In the genomic region with DNA sequence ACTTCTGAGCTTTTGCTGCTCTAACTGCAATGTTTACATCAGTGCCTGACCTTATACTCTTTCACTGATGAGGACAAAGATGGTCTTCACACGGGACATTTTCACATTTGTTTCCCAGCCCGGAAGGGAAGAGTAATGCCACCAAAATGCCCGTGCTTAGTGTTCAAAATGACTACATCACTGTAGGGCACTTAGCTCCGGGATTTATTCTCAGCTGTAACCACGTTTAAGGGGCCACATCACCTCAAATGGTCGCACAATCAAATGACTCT, we compare ENCODE assay signal across 8 cellular contexts. TPM values are rescaled to one million over a fixed set of nuclear protein-coding genes. Genes with fewer than 3 reads are reported as not detected.
A peak's percentile ranks its signal among the peaks of the same experiment; 100 is the strongest.
DNase-seq lines count a peak whose midpoint lies in the region; ATAC-seq, FAIRE-seq and TF ChIP-seq lines count a peak whose summit lies in the region.

No MANE protein-coding gene starts in this region.

- no peak for ATAC-seq in SK-N-SH treated with all-trans-retinoic acid at 6 μM for 48 hours
- ATAC-seq in GM18907 (IDR thresholded peaks at IDR 0.05; ENCODE audit: unreplicated experiment), result no peak
- ATAC-seq in GM19035 (IDR thresholded peaks at IDR 0.05; ENCODE audit: unreplicated experiment), result no peak

- H3K4me1 Mint-ChIP-seq in activated T-helper 2 cell treated with anti-CD3 and anti-CD28 coated beads, Interferon-gamma antibody, Interleukin-2, Interleukin-4, amounts not matched to agents 10 μg/mL and 5 μg/mL and 100 μg/mL, durations not matched to agents 14 hours and 24 hours and 36 hours (ENCODE audit: low read depth), result peaks cover 47% of the 10 kb centered on the region

- WGBS in SK-N-SH (ENCODE audit: low lambda C conversion rate), result 15% methylated on average over 6 of the region's 6 CpGs

- H3F3A ChIP-seq in SK-N-SH (replicated peaks; ENCODE audit: insufficient read depth), result peaks cover 52% of the 10 kb centered on the region

- DNase-seq in SK-N-SH (no peak), keratinocyte (ENCODE audit: low read depth, low spot score) (no peak), superior temporal gyrus (ENCODE audit: extremely low spot score) (peak; percentile 69), H4 (ENCODE audit: low spot score) (no peak)
- no peak for DNase-seq in activated T-helper 2 cell treated with anti-CD3 and anti-CD28 coated beads, Interferon-gamma antibody, Interleukin-2, Interleukin-4, amounts not matched to agents 10 μg/mL and 5 μg/mL and 100 μg/mL, durations not matched to agents 14 hours and 24 hours and 36 hours (ENCODE audit: low spot score)

- H3K4me1 ChIP-seq in SK-N-SH (ENCODE audit: control insufficient read depth in 1 of 2, insufficient read depth in 2 of 2, low read depth in 1 of 2, low read length in 1 of 2) (peaks cover 14 to 55% of the 10 kb centered on the region in 2 experiments), keratinocyte (ENCODE audit: control insufficient read depth, extremely low read depth, insufficient read depth, low read length) (peaks cover 52% of the 10 kb centered on the region)

- peak overlapping the region; percentile 70 for H3K4me3 Mint-ChIP-seq in activated T-helper 2 cell treated with anti-CD3 and anti-CD28 coated beads, Interferon-gamma antibody, Interleukin-2, Interleukin-4, amounts not matched to agents 10 μg/mL and 5 μg/mL and 100 μg/mL, durations not matched to agents 14 hours and 24 hours and 36 hours (ENCODE audit: low read depth)

- intact Hi-C loops in activated T-helper 2 cell treated with anti-CD3 and anti-CD28 coated beads, Interferon-gamma antibody, Interleukin-2, Interleukin-4, amounts not matched to agents 10 μg/mL and 5 μg/mL and 100 μg/mL, durations not matched to agents 14 hours and 24 hours and 36 hours (cut with micrococcal nuclease), result loop anchor here (2.0 to 5.0 kb wide), 3 partner anchors 100 to 1672 kb away; partner anchors contain the start of genes APOLD1 and HEBP1

- H3K36me3 Mint-ChIP-seq in activated T-helper 2 cell treated with anti-CD3 and anti-CD28 coated beads, Interferon-gamma antibody, Interleukin-2, Interleukin-4, amounts not matched to agents 10 μg/mL and 5 μg/mL and 100 μg/mL, durations not matched to agents 14 hours and 24 hours and 36 hours (ENCODE audit: low read depth), result no peaks in the 10 kb centered on the region

- CTCF ChIA-PET in SK-N-SH (lab: Yijun Ruan, JAX), result interaction anchor here (0.6 to 5.5 kb wide), 4 partner anchors 56 to 156 kb away, joined by 3 to 47 read pairs (median 4); partner anchors contain the start of gene FAM234B

- H3K27ac ChIP-seq in SK-N-SH (ENCODE audit: low read depth in 2 of 2, low read length in 1 of 2) (peak overlapping the region; percentile 71 to 100), keratinocyte (ENCODE audit: control insufficient read depth, insufficient read depth, low read length) (peak overlapping the region; percentile 99)

- H3K4me3 ChIP-seq in SK-N-SH (ENCODE audit: low read depth in 2 of 2, low read length in 1 of 2) (peak overlapping the region; percentile 55 to 58), keratinocyte (ENCODE audit: control insufficient read depth in 2 of 3, extremely low read depth in 1 of 3, insufficient read depth in 2 of 3, low read depth in 1 of 3, low read length in 3 of 3) (peak overlapping the region; percentile 2 to 48 (median 6))

- no peak for TF ChIP-seq RAD21 in SK-N-SH (IDR thresholded peaks at IDR 0.05; ENCODE audit: low read length)

- peak; percentile 62 for FAIRE-seq in keratinocyte (lab: Jason Lieb, UNC)

- peaks cover 0 to 3% of the 10 kb centered on the region in 2 experiments for H3K36me3 ChIP-seq in SK-N-SH (replicated peaks in 1 of 2; ENCODE audit: control insufficient read depth in 1 of 2, insufficient read depth in 2 of 2, low read length in 1 of 2)
- no peaks in the 10 kb centered on the region for H3K36me3 ChIP-seq in keratinocyte (ENCODE audit: control insufficient read depth in 2 of 2, extremely low read depth in 1 of 2, insufficient read depth in 2 of 2, low read length in 2 of 2)

- no peaks in the 10 kb centered on the region for H3K9me1 ChIP-seq in keratinocyte (ENCODE audit: control insufficient read depth, extremely low read depth, insufficient read depth, low read length)

- peaks cover 2% of the 10 kb centered on the region for H3K27me3 Mint-ChIP-seq in activated T-helper 2 cell treated with anti-CD3 and anti-CD28 coated beads, Interferon-gamma antibody, Interleukin-2, Interleukin-4, amounts not matched to agents 10 μg/mL and 5 μg/mL and 100 μg/mL, durations not matched to agents 14 hours and 24 hours and 36 hours (ENCODE audit: low read depth)

- H3K27me3 ChIP-seq in SK-N-SH (ENCODE audit: insufficient read depth) (no peaks in the 10 kb centered on the region), keratinocyte (ENCODE audit: control insufficient read depth, extremely low read depth, insufficient read depth, low read length) (no peaks in the 10 kb centered on the region)

- H4K20me1 ChIP-seq in SK-N-SH (ENCODE audit: insufficient read depth) (no peaks in the 10 kb centered on the region), keratinocyte (ENCODE audit: control insufficient read depth, extremely low read depth, insufficient read depth, low read length) (no peaks in the 10 kb centered on the region)

- peak overlapping the region; percentile 57; the same call in 1 of the 2 replicates for H2AFZ ChIP-seq in SK-N-SH (ENCODE audit: low read depth)
- H2AFZ ChIP-seq in keratinocyte (ENCODE audit: control insufficient read depth, low read length), result peak overlapping the region; percentile 1

- no peaks in the 10 kb centered on the region for H3K9me3 ChIP-seq in SK-N-SH
- no peaks in the 10 kb centered on the region for H3K9me3 ChIP-seq in keratinocyte (ENCODE audit: control insufficient read depth, low read depth, low read length)

- no peak for TF ChIP-seq EP300 in SK-N-SH (IDR thresholded peaks at IDR 0.05; ENCODE audit: borderline replicate concordance in 1 of 2, low read depth in 1 of 2, low read length in 1 of 2)

- H3K79me2 ChIP-seq in SK-N-SH (ENCODE audit: insufficient read depth) (no peaks in the 10 kb centered on the region), keratinocyte (ENCODE audit: control insufficient read depth, insufficient read depth, low read length) (no peaks in the 10 kb centered on the region)

- POLR2A ChIA-PET in SK-N-SH (lab: Yijun Ruan, JAX), result no interaction called here

- no peaks in the 10 kb centered on the region for H3K9me3 Mint-ChIP-seq in activated T-helper 2 cell treated with anti-CD3 and anti-CD28 coated beads, Interferon-gamma antibody, Interleukin-2, Interleukin-4, amounts not matched to agents 10 μg/mL and 5 μg/mL and 100 μg/mL, durations not matched to agents 14 hours and 24 hours and 36 hours

- dilution Hi-C loops in keratinocyte (cut with MboI; ENCODE audit: extremely low pct_ligation_motif_present, low sequenced_read_pairs), result no loop called here

- H3K9me2 ChIP-seq in SK-N-SH, result no peaks in the 10 kb centered on the region

- H3K27ac Mint-ChIP-seq in activated T-helper 2 cell treated with anti-CD3 and anti-CD28 coated beads, Interferon-gamma antibody, Interleukin-2, Interleukin-4, amounts not matched to agents 10 μg/mL and 5 μg/mL and 100 μg/mL, durations not matched to agents 14 hours and 24 hours and 36 hours, result peak overlapping the region; percentile 74

- peak overlapping the region; percentile 85 for H3K4me2 ChIP-seq in SK-N-SH
- H3K4me2 ChIP-seq in keratinocyte (ENCODE audit: control insufficient read depth, extremely low read depth, insufficient read depth, low read depth, low read length), result peak overlapping the region; percentile 98

- no peak for TF ChIP-seq CTCF in SK-N-SH (IDR thresholded peaks at IDR 0.05)
- TF ChIP-seq CTCF in keratinocyte (optimal IDR thresholded peaks at IDR 0.05 in 1 of 3, IDR thresholded peaks at IDR 0.05 in 1 of 3, conservative IDR thresholded peaks at IDR 0.05 in 1 of 3; ENCODE audit: extremely low read depth in 1 of 3, insufficient read depth in 2 of 3, low read length in 3 of 3), result no peak

- H3K9ac ChIP-seq in SK-N-SH (peak overlapping the region; percentile 97), keratinocyte (ENCODE audit: control insufficient read depth, extremely low read depth, insufficient read depth, low read length) (peak overlapping the region; percentile 86)

TF ChIP-seq in SK-N-SH, 30 proteins besides CTCF, POLR2A, EP300 and RAD21 (continues in another document):
- TF ChIP-seq RFX5 (IDR thresholded peaks at IDR 0.05; ENCODE audit: low read length), result no peak

TF ChIP-seq in SK-N-SH treated with all-trans-retinoic acid at 6 μM for 48 hours, 23 proteins besides CTCF, POLR2A, EP300 and RAD21 (continues in another document):
- no peak for TF ChIP-seq TOX (CRISPR knock-in tag; IDR thresholded peaks at IDR 0.05; ENCODE audit: borderline replicate concordance)

RNA-seq across cellular contexts. Expression of gene GSG1, which starts 2.9 kb away (rescaled TPM):
- polyA plus RNA-seq in SK-N-SH (2012; rRNA removed) (0.39 and 0.68 TPM in 2 replicates), keratinocyte (0.05 TPM in 1 of 3 replicates, not detected in the others)
- 0.49 and 0.93 TPM in 2 replicates for polyA plus RNA-seq in SK-N-SH (2012; cell fraction: cytosol; rRNA removed)
- 0.47 and 0.63 TPM in 2 replicates for polyA plus RNA-seq in SK-N-SH (2012; cell fraction: nucleus; rRNA removed)
- not detected in 2 replicates for total RNA-seq in activated T-helper 2 cell treated with anti-CD3 and anti-CD28 coated beads, Interferon-gamma antibody, Interleukin-2, Interleukin-4, amounts not matched to agents 10 μg/mL and 5 μg/mL and 100 μg/mL, durations not matched to agents 14 hours and 24 hours and 36 hours
- not detected for polyA plus RNA-seq in keratinocyte (2011; ENCODE audit: low read depth)
- polyA plus RNA-seq in keratinocyte (2011; cell fraction: cytosol; rRNA removed), result not detected in 2 replicates
- not detected in 2 replicates for polyA plus RNA-seq in keratinocyte (2011; cell fraction: nucleus; rRNA removed)
- polyA plus RNA-seq in keratinocyte (2012; ENCODE audit: low replicate concordance), result 0.14 and 0.16 TPM in 2 replicates
- 0.46 TPM in 1 of 3 replicates, not detected in the others for polyA minus RNA-seq in keratinocyte
- polyA minus RNA-seq in keratinocyte (2011; cell fraction: cytosol; rRNA and poly(A)+ RNA removed), result not detected
- polyA minus RNA-seq in keratinocyte (2011; cell fraction: nucleus; rRNA and poly(A)+ RNA removed), result not detected in 2 replicates
- total RNA-seq in H4 (2014; rRNA removed; shearing (Covaris generic)), result 0.15 TPM in 1 of 2 replicates, not detected in the other

RNA-seq across cellular contexts. Expression of gene FAM234B, which starts 56.4 kb away (rescaled TPM):
- polyA plus RNA-seq in SK-N-SH (2012; rRNA removed) (3.7 and 4.9 TPM in 2 replicates), keratinocyte (3.4 to 5.1 TPM (median 4.5 TPM) in 3 replicates)
- polyA plus RNA-seq in SK-N-SH (2012; cell fraction: cytosol; rRNA removed), result 3.1 and 3.8 TPM in 2 replicates
- polyA plus RNA-seq in SK-N-SH (2012; cell fraction: nucleus; rRNA removed), result 2.2 and 3.4 TPM in 2 replicates
- total RNA-seq in activated T-helper 2 cell treated with anti-CD3 and anti-CD28 coated beads, Interferon-gamma antibody, Interleukin-2, Interleukin-4, amounts not matched to agents 10 μg/mL and 5 μg/mL and 100 μg/mL, durations not matched to agents 14 hours and 24 hours and 36 hours, result 5.7 and 6.8 TPM in 2 replicates
- 1.5 TPM for polyA plus RNA-seq in keratinocyte (2011; ENCODE audit: low read depth)
- 1.2 and 1.9 TPM in 2 replicates for polyA plus RNA-seq in keratinocyte (2011; cell fraction: cytosol; rRNA removed)
- polyA plus RNA-seq in keratinocyte (2011; cell fraction: nucleus; rRNA removed), result 6.5 and 8.5 TPM in 2 replicates
- 2.6 and 3.7 TPM in 2 replicates for polyA plus RNA-seq in keratinocyte (2012; ENCODE audit: low replicate concordance)
- 3.0 to 13.5 TPM (median 13.4 TPM) in 3 replicates for polyA minus RNA-seq in keratinocyte
- polyA minus RNA-seq in keratinocyte (2011; cell fraction: cytosol; rRNA and poly(A)+ RNA removed), result 3.5 TPM
- 10.1 and 12.3 TPM in 2 replicates for polyA minus RNA-seq in keratinocyte (2011; cell fraction: nucleus; rRNA and poly(A)+ RNA removed)
- total RNA-seq in H4 (2014; rRNA removed; shearing (Covaris generic)), result 3.9 and 5.1 TPM in 2 replicates
